In the genomic region with DNA sequence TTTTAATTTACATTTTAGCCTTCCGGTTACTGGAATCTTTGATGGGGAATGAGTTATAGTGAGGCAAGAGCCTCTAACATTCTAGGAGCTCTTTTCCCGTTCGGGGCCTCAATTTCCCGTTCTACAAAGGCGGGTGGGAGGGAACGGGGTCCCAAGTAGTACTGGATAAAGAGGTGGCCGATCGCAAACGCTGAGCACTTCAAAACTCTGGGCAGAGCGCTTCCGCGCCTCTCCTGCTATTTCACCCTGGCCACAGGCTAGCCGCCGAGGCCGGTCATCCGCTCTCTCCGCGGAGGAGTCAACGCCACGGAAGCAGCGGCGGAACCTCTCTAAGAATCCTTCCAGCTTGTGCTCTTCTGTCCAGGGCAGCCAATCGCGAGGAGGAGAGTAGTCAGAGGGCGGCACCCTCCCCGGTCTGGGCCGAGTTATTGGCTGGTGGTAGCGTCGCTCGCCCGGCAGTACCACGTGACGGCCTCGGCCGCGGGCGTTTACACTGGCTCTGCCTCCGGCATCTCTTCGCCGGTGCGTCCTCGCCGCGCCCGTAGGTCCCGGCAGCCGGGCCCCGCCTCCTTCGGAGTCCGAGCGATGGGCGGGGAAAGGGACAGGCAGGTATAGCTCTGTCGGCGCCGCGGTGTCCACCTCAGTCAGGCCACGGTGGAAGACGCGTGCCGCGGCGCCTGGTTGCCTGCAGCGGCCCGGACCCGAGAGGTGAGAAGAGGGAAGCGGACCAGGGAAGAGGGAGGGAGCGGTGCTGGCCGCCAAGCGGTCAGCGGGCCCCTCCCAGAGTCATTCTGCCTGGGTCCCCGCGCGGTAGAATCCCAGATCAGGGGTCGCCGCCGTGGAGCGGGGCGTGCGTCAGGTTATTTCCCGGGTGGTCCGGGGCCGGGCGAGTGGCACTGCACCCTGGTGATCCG, we compare ENCODE assay signal across 1 cellular context.
TF ChIP-seq lines count a peak whose summit lies in the region.

A gene (plus strand): TSS at position 487 of the 914 bp plus-strand sequence. CDS start 16,895 bp downstream, outside the sequence.

TF ChIP-seq in K562, 482 proteins besides CTCF, POLR2A, EP300 and RAD21 (continued from another document and continues in another):
- TF ChIP-seq, protein P1, sequence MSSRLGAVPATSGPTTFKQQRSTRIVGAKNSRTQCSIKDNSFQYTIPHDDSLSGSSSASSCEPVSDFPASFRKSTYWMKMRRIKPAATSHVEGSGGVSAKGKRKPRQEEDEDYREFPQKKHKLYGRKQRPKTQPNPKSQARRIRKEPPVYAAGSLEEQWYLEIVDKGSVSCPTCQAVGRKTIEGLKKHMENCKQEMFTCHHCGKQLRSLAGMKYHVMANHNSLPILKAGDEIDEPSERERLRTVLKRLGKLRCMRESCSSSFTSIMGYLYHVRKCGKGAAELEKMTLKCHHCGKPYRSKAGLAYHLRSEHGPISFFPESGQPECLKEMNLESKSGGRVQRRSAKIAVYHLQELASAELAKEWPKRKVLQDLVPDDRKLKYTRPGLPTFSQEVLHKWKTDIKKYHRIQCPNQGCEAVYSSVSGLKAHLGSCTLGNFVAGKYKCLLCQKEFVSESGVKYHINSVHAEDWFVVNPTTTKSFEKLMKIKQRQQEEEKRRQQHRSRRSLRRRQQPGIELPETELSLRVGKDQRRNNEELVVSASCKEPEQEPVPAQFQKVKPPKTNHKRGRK (tag; IDR thresholded peaks at IDR 0.05), result no peak
- no peak for TF ChIP-seq MEF2D (tag; conservative IDR thresholded peaks at IDR 0.05; ENCODE audit: low read depth)
- TF ChIP-seq NELFE (IDR thresholded peaks at IDR 0.05; ENCODE audit: insufficient read depth, insufficient read length), result no peak
- TF ChIP-seq CBX5 (IDR thresholded peaks at IDR 0.05; ENCODE audit: borderline replicate concordance, low read depth), result no peak
- TF ChIP-seq HOXB6 (CRISPR knock-in tag; IDR thresholded peaks at IDR 0.05; ENCODE audit: borderline replicate concordance), result no peak
- TF ChIP-seq ARNT (IDR thresholded peaks at IDR 0.05), result no peak
- no peak for TF ChIP-seq HEY1 (CRISPR knock-in tag; IDR thresholded peaks at IDR 0.05; ENCODE audit: borderline replicate concordance)
- no peak for TF ChIP-seq BCL6 (CRISPR knock-in tag; IDR thresholded peaks at IDR 0.05)
- no peak for TF ChIP-seq ZFPM2 (CRISPR knock-in tag; IDR thresholded peaks at IDR 0.05)
- no peak for TF ChIP-seq PCBP1 (IDR thresholded peaks at IDR 0.05; ENCODE audit: low read depth, low read length, poor library complexity, severe bottlenecking)
- TF ChIP-seq, protein P2, sequence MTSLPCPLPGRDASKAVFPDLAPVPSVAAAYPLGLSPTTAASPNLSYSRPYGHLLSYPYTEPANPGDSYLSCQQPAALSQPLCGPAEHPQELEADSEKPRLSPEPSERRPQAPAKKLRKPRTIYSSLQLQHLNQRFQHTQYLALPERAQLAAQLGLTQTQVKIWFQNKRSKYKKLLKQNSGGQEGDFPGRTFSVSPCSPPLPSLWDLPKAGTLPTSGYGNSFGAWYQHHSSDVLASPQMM (CRISPR knock-in tag; IDR thresholded peaks at IDR 0.05), result no peak
- TF ChIP-seq, protein P3, sequence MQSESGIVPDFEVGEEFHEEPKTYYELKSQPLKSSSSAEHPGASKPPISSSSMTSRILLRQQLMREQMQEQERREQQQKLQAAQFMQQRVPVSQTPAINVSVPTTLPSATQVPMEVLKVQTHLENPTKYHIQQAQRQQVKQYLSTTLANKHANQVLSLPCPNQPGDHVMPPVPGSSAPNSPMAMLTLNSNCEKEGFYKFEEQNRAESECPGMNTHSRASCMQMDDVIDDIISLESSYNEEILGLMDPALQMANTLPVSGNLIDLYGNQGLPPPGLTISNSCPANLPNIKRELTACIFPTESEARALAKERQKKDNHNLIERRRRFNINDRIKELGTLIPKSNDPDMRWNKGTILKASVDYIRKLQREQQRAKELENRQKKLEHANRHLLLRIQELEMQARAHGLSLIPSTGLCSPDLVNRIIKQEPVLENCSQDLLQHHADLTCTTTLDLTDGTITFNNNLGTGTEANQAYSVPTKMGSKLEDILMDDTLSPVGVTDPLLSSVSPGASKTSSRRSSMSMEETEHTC (IDR thresholded peaks at IDR 0.05), result 0 out of 2 replicates have a peak, but pooled peaks have one; percentile 24
- no peak for TF ChIP-seq RBM14 (IDR thresholded peaks at IDR 0.05; ENCODE audit: borderline replicate concordance, insufficient read depth, low read depth, low read length)
- no peak for TF ChIP-seq ZNF551 (CRISPR knock-in tag; IDR thresholded peaks at IDR 0.05)
- no peak for TF ChIP-seq KLF10 (CRISPR knock-in tag; IDR thresholded peaks at IDR 0.05)
- peak; percentile 95 for TF ChIP-seq RBFOX2 (IDR thresholded peaks at IDR 0.05; ENCODE audit: low read depth, low read length)
- TF ChIP-seq, protein P4, sequence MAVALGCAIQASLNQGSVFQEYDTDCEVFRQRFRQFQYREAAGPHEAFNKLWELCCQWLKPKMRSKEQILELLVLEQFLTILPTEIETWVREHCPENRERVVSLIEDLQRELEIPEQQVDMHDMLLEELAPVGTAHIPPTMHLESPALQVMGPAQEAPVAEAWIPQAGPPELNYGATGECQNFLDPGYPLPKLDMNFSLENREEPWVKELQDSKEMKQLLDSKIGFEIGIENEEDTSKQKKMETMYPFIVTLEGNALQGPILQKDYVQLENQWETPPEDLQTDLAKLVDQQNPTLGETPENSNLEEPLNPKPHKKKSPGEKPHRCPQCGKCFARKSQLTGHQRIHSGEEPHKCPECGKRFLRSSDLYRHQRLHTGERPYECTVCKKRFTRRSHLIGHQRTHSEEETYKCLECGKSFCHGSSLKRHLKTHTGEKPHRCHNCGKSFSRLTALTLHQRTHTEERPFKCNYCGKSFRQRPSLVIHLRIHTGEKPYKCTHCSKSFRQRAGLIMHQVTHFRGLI (CRISPR knock-in tag; IDR thresholded peaks at IDR 0.05), result no peak
- TF ChIP-seq, protein P5, sequence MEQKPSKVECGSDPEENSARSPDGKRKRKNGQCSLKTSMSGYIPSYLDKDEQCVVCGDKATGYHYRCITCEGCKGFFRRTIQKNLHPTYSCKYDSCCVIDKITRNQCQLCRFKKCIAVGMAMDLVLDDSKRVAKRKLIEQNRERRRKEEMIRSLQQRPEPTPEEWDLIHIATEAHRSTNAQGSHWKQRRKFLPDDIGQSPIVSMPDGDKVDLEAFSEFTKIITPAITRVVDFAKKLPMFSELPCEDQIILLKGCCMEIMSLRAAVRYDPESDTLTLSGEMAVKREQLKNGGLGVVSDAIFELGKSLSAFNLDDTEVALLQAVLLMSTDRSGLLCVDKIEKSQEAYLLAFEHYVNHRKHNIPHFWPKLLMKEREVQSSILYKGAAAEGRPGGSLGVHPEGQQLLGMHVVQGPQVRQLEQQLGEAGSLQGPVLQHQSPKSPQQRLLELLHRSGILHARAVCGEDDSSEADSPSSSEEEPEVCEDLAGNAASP (IDR thresholded peaks at IDR 0.05), result no peak
- 0 out of 2 replicates have a peak, but pooled peaks have one; percentile 67 for TF ChIP-seq RB1 (IDR thresholded peaks at IDR 0.05; ENCODE audit: low read depth)
- no peak for TF ChIP-seq ZKSCAN8 (CRISPR knock-in tag; IDR thresholded peaks at IDR 0.05)
- TF ChIP-seq, protein P6, sequence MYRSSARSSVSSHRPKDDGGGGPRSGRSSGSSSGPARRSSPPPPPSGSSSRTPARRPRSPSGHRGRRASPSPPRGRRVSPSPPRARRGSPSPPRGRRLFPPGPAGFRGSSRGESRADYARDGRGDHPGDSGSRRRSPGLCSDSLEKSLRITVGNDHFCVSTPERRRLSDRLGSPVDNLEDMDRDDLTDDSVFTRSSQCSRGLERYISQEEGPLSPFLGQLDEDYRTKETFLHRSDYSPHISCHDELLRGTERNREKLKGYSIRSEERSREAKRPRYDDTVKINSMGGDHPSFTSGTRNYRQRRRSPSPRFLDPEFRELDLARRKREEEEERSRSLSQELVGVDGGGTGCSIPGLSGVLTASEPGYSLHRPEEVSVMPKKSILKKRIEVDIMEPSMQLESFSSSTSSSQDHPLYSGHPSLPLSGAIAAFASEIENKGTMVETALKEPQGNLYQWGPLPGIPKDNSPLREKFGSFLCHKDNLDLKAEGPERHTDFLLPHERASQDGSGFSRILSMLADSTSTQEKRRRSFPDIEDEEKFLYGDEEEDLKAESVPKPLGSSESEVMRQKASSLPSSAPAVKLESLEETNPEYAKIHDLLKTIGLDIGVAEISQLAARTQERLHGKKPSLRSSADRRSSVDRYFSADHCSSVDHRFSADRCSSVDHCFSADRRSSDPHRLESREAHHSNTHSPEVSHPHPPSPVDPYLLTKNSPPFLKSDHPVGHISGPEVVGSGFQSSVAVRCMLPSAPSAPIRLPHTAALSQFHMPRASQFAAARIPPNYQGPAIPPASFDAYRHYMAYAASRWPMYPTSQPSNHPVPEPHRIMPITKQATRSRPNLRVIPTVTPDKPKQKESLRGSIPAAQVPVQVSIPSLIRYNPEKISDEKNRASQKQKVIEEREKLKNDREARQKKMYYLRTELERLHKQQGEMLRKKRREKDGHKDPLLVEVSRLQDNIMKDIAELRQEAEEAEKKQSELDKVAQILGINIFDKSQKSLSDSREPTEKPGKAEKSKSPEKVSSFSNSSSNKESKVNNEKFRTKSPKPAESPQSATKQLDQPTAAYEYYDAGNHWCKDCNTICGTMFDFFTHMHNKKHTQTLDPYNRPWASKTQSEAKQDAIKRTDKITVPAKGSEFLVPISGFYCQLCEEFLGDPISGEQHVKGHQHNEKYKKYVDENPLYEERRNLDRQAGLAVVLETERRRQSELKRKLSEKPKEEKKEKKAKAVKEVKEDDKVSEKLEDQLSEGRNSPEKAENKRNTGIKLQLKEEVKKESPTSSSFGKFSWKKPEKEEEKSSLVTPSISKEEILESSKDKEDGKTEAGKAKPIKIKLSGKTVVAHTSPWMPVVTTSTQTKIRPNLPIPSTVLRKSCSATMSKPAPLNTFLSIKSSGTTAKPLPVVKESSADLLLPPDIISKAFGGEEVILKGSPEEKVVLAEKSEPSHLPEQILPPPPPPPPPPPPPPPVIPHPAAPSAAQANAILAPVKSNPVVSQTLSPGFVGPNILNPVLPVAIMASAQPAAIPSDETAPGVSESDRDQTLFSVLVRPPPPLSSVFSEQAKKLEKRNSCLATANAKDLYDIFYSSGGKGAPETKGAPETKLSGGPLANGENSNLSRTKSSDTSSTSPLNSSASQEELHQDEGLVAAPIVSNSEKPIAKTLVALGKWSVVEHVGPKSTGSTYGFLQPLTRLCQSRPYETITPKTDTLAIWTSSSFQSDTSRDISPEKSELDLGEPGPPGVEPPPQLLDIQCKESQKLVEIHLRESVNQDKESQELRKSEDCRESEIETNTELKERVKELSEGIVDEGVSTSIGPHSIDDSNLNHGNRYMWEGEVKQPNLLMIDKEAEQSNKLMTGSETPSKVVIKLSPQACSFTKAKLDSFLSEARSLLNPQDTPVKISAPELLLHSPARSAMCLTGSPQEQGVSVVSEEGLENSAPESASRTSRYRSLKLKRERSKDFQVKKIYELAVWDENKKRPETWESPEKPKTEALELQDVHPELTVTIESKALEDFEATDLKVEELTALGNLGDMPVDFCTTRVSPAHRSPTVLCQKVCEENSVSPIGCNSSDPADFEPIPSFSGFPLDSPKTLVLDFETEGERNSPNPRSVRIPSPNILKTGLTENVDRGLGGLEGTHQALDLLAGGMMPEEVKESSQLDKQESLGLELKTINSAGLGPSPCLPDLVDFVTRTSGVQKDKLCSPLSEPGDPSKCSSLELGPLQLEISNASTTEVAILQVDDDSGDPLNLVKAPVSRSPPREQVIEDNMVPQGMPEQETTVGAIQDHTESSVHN (IDR thresholded peaks at IDR 0.05; ENCODE audit: borderline replicate concordance in 1 of 2, low read depth in 1 of 2), result no peak
- TF ChIP-seq, protein P7, sequence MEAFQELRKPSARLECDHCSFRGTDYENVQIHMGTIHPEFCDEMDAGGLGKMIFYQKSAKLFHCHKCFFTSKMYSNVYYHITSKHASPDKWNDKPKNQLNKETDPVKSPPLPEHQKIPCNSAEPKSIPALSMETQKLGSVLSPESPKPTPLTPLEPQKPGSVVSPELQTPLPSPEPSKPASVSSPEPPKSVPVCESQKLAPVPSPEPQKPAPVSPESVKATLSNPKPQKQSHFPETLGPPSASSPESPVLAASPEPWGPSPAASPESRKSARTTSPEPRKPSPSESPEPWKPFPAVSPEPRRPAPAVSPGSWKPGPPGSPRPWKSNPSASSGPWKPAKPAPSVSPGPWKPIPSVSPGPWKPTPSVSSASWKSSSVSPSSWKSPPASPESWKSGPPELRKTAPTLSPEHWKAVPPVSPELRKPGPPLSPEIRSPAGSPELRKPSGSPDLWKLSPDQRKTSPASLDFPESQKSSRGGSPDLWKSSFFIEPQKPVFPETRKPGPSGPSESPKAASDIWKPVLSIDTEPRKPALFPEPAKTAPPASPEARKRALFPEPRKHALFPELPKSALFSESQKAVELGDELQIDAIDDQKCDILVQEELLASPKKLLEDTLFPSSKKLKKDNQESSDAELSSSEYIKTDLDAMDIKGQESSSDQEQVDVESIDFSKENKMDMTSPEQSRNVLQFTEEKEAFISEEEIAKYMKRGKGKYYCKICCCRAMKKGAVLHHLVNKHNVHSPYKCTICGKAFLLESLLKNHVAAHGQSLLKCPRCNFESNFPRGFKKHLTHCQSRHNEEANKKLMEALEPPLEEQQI (IDR thresholded peaks at IDR 0.05), result no peak
- TF ChIP-seq, protein P8, sequence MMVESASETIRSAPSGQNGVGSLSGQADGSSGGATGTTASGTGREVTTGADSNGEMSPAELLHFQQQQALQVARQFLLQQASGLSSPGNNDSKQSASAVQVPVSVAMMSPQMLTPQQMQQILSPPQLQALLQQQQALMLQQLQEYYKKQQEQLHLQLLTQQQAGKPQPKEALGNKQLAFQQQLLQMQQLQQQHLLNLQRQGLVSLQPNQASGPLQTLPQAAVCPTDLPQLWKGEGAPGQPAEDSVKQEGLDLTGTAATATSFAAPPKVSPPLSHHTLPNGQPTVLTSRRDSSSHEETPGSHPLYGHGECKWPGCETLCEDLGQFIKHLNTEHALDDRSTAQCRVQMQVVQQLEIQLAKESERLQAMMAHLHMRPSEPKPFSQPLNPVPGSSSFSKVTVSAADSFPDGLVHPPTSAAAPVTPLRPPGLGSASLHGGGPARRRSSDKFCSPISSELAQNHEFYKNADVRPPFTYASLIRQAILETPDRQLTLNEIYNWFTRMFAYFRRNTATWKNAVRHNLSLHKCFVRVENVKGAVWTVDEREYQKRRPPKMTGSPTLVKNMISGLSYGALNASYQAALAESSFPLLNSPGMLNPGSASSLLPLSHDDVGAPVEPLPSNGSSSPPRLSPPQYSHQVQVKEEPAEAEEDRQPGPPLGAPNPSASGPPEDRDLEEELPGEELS (CRISPR knock-in tag; IDR thresholded peaks at IDR 0.05; ENCODE audit: borderline replicate concordance), result no peak
- no peak for TF ChIP-seq PCBP2 (IDR thresholded peaks at IDR 0.05; ENCODE audit: low read depth, low read length, poor library complexity, severe bottlenecking)
- no peak for TF ChIP-seq CAMTA2 (CRISPR knock-in tag; conservative IDR thresholded peaks at IDR 0.05)
- no peak for TF ChIP-seq BRCA1 (IDR thresholded peaks at IDR 0.05)
- TF ChIP-seq BRCA1 (CRISPR knock-in tag; IDR thresholded peaks at IDR 0.05), result 0 out of 2 replicates have a peak, but pooled peaks have one; percentile 35
